14 cellular contexts compared by ENCODE assay signal in genomic region chr13:98981596-98982195, GRCh38. TPM values are rescaled to one million over a fixed set of nuclear protein-coding genes. Genes with fewer than 3 reads are reported as not detected.
DNase-seq lines count a peak whose midpoint lies in the region; ATAC-seq, FAIRE-seq and TF ChIP-seq lines count a peak whose summit lies in the region.
"Had no signal": no experiment of that assay in that cellular context is flagged by ENCODE, and none has a peak within 500 bp of the region (broad histone marks: within the 10 kb centered on the region; RNA-seq: fewer than 3 reads in every experiment).

No MANE protein-coding gene starts in this region.

- H3K4me1 ChIP-seq in HepG2 (ENCODE audit: insufficient read depth, low read length) (peaks cover 36% of the 10 kb centered on the region), right lobe of liver (peaks cover 0 to 25% (median 2%) of the 10 kb centered on the region in 4 donors)

- no peaks in the 10 kb centered on the region for H3K27me3 Mint-ChIP-seq in effector memory CD8-positive, alpha-beta T cell

- CTCF ChIA-PET in HepG2 (lab: Yijun Ruan, JAX; ENCODE audit: low intra/inter-chr PET ratio, low total read pairs), result no interaction called here

- POLR2A ChIA-PET in HepG2 (lab: Yijun Ruan, JAX), result no interaction called here

- intact Hi-C loops in HepG2 (cut with micrococcal nuclease; ENCODE audit: unreplicated experiment) (no loop called here), right lobe of liver (cut with DNase I) (no loop called here)

- ATAC-seq in HepG2 (no peak), right lobe of liver (no peak), GM21576 (IDR thresholded peaks at IDR 0.05; ENCODE audit: unreplicated experiment) (no peak)
- ATAC-seq in effector memory CD8-positive, alpha-beta T cell (replicated peaks), result peak; percentile 19
- no peak for ATAC-seq in stimulated activated effector memory CD8-positive, alpha-beta T cell treated with anti-CD3 and anti-CD28 coated beads, Interleukin-12 subunit alpha, Interleukin-12 subunit beta, amount 100 ng/mL, for 72 hours
- ATAC-seq: esophagus mucosa, left cardiac atrium had no signal

- H3K4me3 ChIP-seq in HepG2 (replicated peaks in 1 of 3; ENCODE audit: insufficient read depth in 1 of 3, low read depth in 2 of 3, low read length in 3 of 3) (no peak overlapping the region), right lobe of liver (no peak overlapping the region)
- H3K4me3 ChIP-seq: adrenal gland had no signal

- no peak overlapping the region for H3K9ac ChIP-seq in HepG2 (ENCODE audit: insufficient read depth, low read depth, low read length)

- no peak for TF ChIP-seq EP300 in HepG2 (IDR thresholded peaks at IDR 0.05; ENCODE audit: low read depth in 2 of 2, low read length in 2 of 2)
- no peak for TF ChIP-seq EP300 in HepG2 (CRISPR knock-in tag; IDR thresholded peaks at IDR 0.05; ENCODE audit: borderline replicate concordance)

- H3K27me3 ChIP-seq in HepG2 (ENCODE audit: control insufficient read depth in 1 of 2, insufficient read depth in 2 of 2, low read length in 2 of 2) (no peaks in the 10 kb centered on the region; a peak in 1 of 5 replicates), right lobe of liver (no peaks in the 10 kb centered on the region)
- H3K27me3 ChIP-seq: adrenal gland had no signal

- no peak for DNase-seq in HepG2 (ENCODE audit: low spot score)
- DNase-seq in right lobe of liver, result no peak
- DNase-seq in SK-MEL-5 (ENCODE audit: low read depth, low spot score), result peak; percentile 59
- no peak for DNase-seq in effector memory CD8-positive, alpha-beta T cell
- no peak for DNase-seq in stimulated activated effector memory CD8-positive, alpha-beta T cell treated with anti-CD3 and anti-CD28 coated beads, Interleukin-12 subunit alpha, Interleukin-12 subunit beta, amount 100 ng/mL, for 72 hours (ENCODE audit: low spot score in 2 of 2)
- no peak for DNase-seq in effector CD4-positive, alpha-beta T cell
- no peak for DNase-seq in NCI-H2107 treated with DMSO at 0.1 percent for 48 hours (lab: John Stamatoyannopoulos, UW; ENCODE audit: unreplicated experiment)
- DNase-seq: adrenal gland; left cardiac atrium; NCI-H774; stimulated activated CD4-positive, alpha-beta T cell treated with anti-CD3 and anti-CD28 coated beads, Interleukin-15, amount 100 ng/mL, for 24 hours had no signal

- TF ChIP-seq POLR2A in HepG2 (IDR thresholded peaks at IDR 0.05; ENCODE audit: insufficient read depth in 1 of 2, low read depth in 2 of 2, low read length in 2 of 2) (no peak), right lobe of liver (IDR thresholded peaks at IDR 0.05) (no peak)

- no peaks in the 10 kb centered on the region for H3K36me3 Mint-ChIP-seq in effector memory CD8-positive, alpha-beta T cell (ENCODE audit: insufficient read depth)
- no peaks in the 10 kb centered on the region for H3K36me3 Mint-ChIP-seq in stimulated activated effector memory CD8-positive, alpha-beta T cell treated with anti-CD3 and anti-CD28 coated beads, Interleukin-12 subunit alpha, Interleukin-12 subunit beta, amount 100 ng/mL, for 72 hours

- no peaks in the 10 kb centered on the region for H4K20me1 ChIP-seq in HepG2 (ENCODE audit: insufficient read depth, low read length)

- H3K9me3 ChIP-seq in HepG2 (ENCODE audit: low read length) (no peaks in the 10 kb centered on the region), right lobe of liver (no peaks in the 10 kb centered on the region)
- H3K9me3 ChIP-seq: adrenal gland had no signal

- peaks cover 32 to 62% of the 10 kb centered on the region in 2 donors for H3K4me1 Mint-ChIP-seq in effector memory CD8-positive, alpha-beta T cell (ENCODE audit: low read depth in 2 of 2)
- peaks cover 42% of the 10 kb centered on the region for H3K4me1 Mint-ChIP-seq in stimulated activated effector memory CD8-positive, alpha-beta T cell treated with anti-CD3 and anti-CD28 coated beads, Interleukin-12 subunit alpha, Interleukin-12 subunit beta, amount 100 ng/mL, for 72 hours

- in situ Hi-C loops in HepG2 (cut with HindIII; ENCODE audit: extremely low pct_ligation_motif_present, low pct_unique_long_range_greater_than_20kb), result no loop called here
- in situ Hi-C loops in SK-MEL-5 (cut with HindIII; ENCODE audit: low pct_unique_long_range_greater_than_20kb, low sequenced_read_pairs), result no loop called here

- H3K36me3 ChIP-seq in HepG2 (replicated peaks in 1 of 2; ENCODE audit: control insufficient read depth in 1 of 2, insufficient read depth in 2 of 2, low read length in 2 of 2), result no peaks in the 10 kb centered on the region
- H3K36me3 ChIP-seq in right lobe of liver, result no peaks in the 10 kb centered on the region
- H3K36me3 ChIP-seq: adrenal gland had no signal

- 74% methylated on average over 9 of the region's 9 CpGs for WGBS in HepG2 (ENCODE audit: low lambda C conversion rate)
- 74% methylated on average over 9 of the region's 9 CpGs for WGBS in right lobe of liver (ENCODE audit: insufficient coverage, low coverage, low lambda C conversion rate, missing lambda C conversion rate)

- no peak overlapping the region for H3K4me2 ChIP-seq in HepG2 (ENCODE audit: low read depth, low read length)

- FAIRE-seq in HepG2 (lab: Jason Lieb, UNC), result no peak
- FAIRE-seq: colon had no signal

- H3K27ac ChIP-seq in HepG2 (ENCODE audit: extremely low read length, insufficient read depth, low read length) (no peak overlapping the region), right lobe of liver (no peak overlapping the region)
- H3K27ac ChIP-seq: adrenal gland had no signal

- no peaks in the 10 kb centered on the region for H3K79me2 ChIP-seq in HepG2 (ENCODE audit: insufficient read depth, low read length)

- no peaks in the 10 kb centered on the region for H3K9me3 Mint-ChIP-seq in effector memory CD8-positive, alpha-beta T cell
- no peaks in the 10 kb centered on the region for H3K9me3 Mint-ChIP-seq in stimulated activated effector memory CD8-positive, alpha-beta T cell treated with anti-CD3 and anti-CD28 coated beads, Interleukin-12 subunit alpha, Interleukin-12 subunit beta, amount 100 ng/mL, for 72 hours

- no peak for TF ChIP-seq RAD21 in HepG2 (CRISPR knock-in tag; IDR thresholded peaks at IDR 0.05)

- BruUV-seq in HepG2 (replicated peaks; lab: Mats Ljungman, UMichigan), result no TSS peak

- no peak overlapping the region for H2AFZ ChIP-seq in HepG2 (ENCODE audit: low read length)

- peak overlapping the region; percentile 19 to 42 for H3K27ac Mint-ChIP-seq in effector memory CD8-positive, alpha-beta T cell
- H3K27ac Mint-ChIP-seq in stimulated activated effector memory CD8-positive, alpha-beta T cell treated with anti-CD3 and anti-CD28 coated beads, Interleukin-12 subunit alpha, Interleukin-12 subunit beta, amount 100 ng/mL, for 72 hours, result peak overlapping the region; percentile 43

- H3K4me3 Mint-ChIP-seq in effector memory CD8-positive, alpha-beta T cell, result peak overlapping the region; percentile 1 to 7
- H3K4me3 Mint-ChIP-seq in stimulated activated effector memory CD8-positive, alpha-beta T cell treated with anti-CD3 and anti-CD28 coated beads, Interleukin-12 subunit alpha, Interleukin-12 subunit beta, amount 100 ng/mL, for 72 hours, result no peak overlapping the region

- TF ChIP-seq CTCF in HepG2 (CRISPR knock-in tag; IDR thresholded peaks at IDR 0.05) (no peak), right lobe of liver (IDR thresholded peaks at IDR 0.05) (no peak)

TF ChIP-seq in HepG2, 621 proteins besides CTCF, POLR2A, EP300 and RAD21:
- TF ChIP-seq PLRG1 (conservative IDR thresholded peaks at IDR 0.05) (no peak), KMT2B (CRISPR knock-in tag; IDR thresholded peaks at IDR 0.05) (no peak), GABPA (IDR thresholded peaks at IDR 0.05; ENCODE audit: low read depth, low read length) (no peak), GABPA (CRISPR knock-in tag; IDR thresholded peaks at IDR 0.05; ENCODE audit: low read depth) (peak; percentile 34; the same call in 1 of the 2 replicates), DPF2 (CRISPR knock-in tag; IDR thresholded peaks at IDR 0.05; ENCODE audit: borderline replicate concordance, low read depth) (no peak)

RNA-seq across cellular contexts. Expression of gene DOCK9, which starts 3.8 kb away (rescaled TPM):
- total RNA-seq in HepG2 (2016; rRNA removed; fragmentation: Illumina TruSeq; extraction: Trizol) (0.97 and 2.0 TPM in 2 replicates), right lobe of liver (10 to 100 TPM; 16.5 to 24.3 (median 18.1) TPM)
- 0.10 and 0.62 TPM in 2 replicates for total RNA-seq in HepG2 (2016; cell fraction: cytosol; rRNA removed; fragmentation: Illumina TruSeq; extraction: Trizol; ENCODE audit: low read depth)
- total RNA-seq in HepG2 (2016; cell fraction: insoluble cytoplasmic fraction; rRNA removed; fragmentation: Illumina TruSeq; extraction: Trizol), result 1.1 and 1.3 TPM in 2 replicates
- total RNA-seq in HepG2 (2016; cell fraction: membrane; rRNA removed; fragmentation: Illumina TruSeq; extraction: Trizol), result 0.31 and 0.65 TPM in 2 replicates
- total RNA-seq in HepG2 (2016; cell fraction: nucleus; rRNA removed; fragmentation: Illumina TruSeq; extraction: Trizol), result 1.1 and 1.3 TPM in 2 replicates
- polyA plus RNA-seq in HepG2 (2011; rRNA removed), result 0.44 and 1.8 TPM in 2 replicates
- polyA plus RNA-seq in HepG2 (2011; cell fraction: cytosol; rRNA removed), result 0.90 and 0.91 TPM in 2 replicates
- polyA plus RNA-seq in HepG2 (2011; cell fraction: nucleus; rRNA removed), result 1.1 and 1.4 TPM in 2 replicates
- 1.4 and 2.1 TPM in 2 replicates for polyA plus RNA-seq in HepG2 (2012)
- 0.03 and 0.12 TPM in 2 replicates for polyA plus RNA-seq in HepG2 (2016; cell fraction: cytosol; fragmentation: Illumina TruSeq; extraction: Trizol; ENCODE audit: low read depth)
- 0.71 and 1.6 TPM in 2 replicates for polyA plus RNA-seq in HepG2 (2016; cell fraction: insoluble cytoplasmic fraction; fragmentation: Illumina TruSeq; extraction: Trizol; ENCODE audit: low read depth)
- polyA plus RNA-seq in HepG2 (2016; cell fraction: membrane; fragmentation: Illumina TruSeq; extraction: Trizol; ENCODE audit: low read depth), result 0.06 and 0.08 TPM in 2 replicates
- polyA plus RNA-seq in HepG2 (2016; cell fraction: nucleus; fragmentation: Illumina TruSeq; extraction: Trizol; ENCODE audit: insufficient read depth, low read depth), result 1.8 and 4.8 TPM in 2 replicates
- 2.7 and 35.6 TPM in 2 replicates for polyA minus RNA-seq in HepG2 (2011; rRNA and poly(A)+ RNA removed; ENCODE audit: low replicate concordance)
- 1.1 and 1.3 TPM in 2 replicates for polyA minus RNA-seq in HepG2 (2011; cell fraction: cytosol; rRNA and poly(A)+ RNA removed)
- polyA minus RNA-seq in HepG2 (2011; cell fraction: nucleus; rRNA and poly(A)+ RNA removed), result 2.4 and 5.8 TPM in 2 replicates
- total RNA-seq in SK-MEL-5 (2014; rRNA removed; shearing (Covaris generic)), result 14.3 and 16.2 TPM in 2 replicates
- polyA plus RNA-seq in SK-MEL-5 (2015; cell fraction: cytosol; rRNA removed), result 28.7 and 44.5 TPM in 2 replicates
- polyA plus RNA-seq in SK-MEL-5 (2015; cell fraction: nucleus; rRNA removed), result 71.4 and 116 TPM in 2 replicates
